24 cellular contexts compared by ENCODE assay signal in the genomic region with DNA sequence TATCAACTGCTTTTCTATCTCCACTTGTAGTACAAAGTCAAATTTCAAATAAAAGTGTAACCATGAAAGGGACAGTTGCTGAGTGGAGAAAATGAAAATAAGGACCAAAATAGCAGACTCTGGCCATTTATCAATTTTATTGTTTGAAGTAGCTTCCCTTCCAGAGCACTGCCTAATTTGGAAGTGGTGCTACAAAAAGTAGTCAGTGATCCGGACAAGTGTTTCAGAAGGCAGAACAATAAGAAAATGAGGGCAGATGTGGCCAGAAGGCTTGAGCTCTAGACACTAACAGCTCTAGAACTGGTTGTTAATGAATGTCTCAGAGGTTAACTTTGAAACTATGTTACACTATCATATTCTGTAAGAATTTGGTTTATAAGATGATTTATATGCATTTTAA. TPM values are rescaled to one million over a fixed set of nuclear protein-coding genes. Genes with fewer than 3 reads are reported as not detected.
A peak's percentile ranks its signal among the peaks of the same experiment; 100 is the strongest.
DNase-seq lines count a peak whose midpoint lies in the region; ATAC-seq, FAIRE-seq and TF ChIP-seq lines count a peak whose summit lies in the region.
"Had no signal": no experiment of that assay in that cellular context is flagged by ENCODE, and none has a peak within 500 bp of the region (broad histone marks: within the 10 kb centered on the region; RNA-seq: fewer than 3 reads in every experiment).

No MANE protein-coding gene starts in this region.

- TF ChIP-seq CTCF in liver (IDR thresholded peaks at IDR 0.05; ENCODE audit: low read depth, low read length, missing input control) (no peak), HepG2 (CRISPR knock-in tag; IDR thresholded peaks at IDR 0.05) (no peak), right lobe of liver (IDR thresholded peaks at IDR 0.05) (no peak), sigmoid colon (IDR thresholded peaks at IDR 0.05) (no peak)

- POLR2A ChIA-PET in HepG2 (lab: Yijun Ruan, JAX), result no interaction called here

- intact Hi-C loops in HepG2 (cut with micrococcal nuclease; ENCODE audit: unreplicated experiment), result no loop called here
- intact Hi-C loops in right lobe of liver (cut with DNase I), result no loop called here
- intact Hi-C loops in sigmoid colon (cut with DNase I), result loop anchor here (2.0 to 5.0 kb wide), 3 partner anchors 50 to 118 kb away; partner anchors contain the start of genes ABCC9 and KCNJ8
- intact Hi-C loops in aorta (cut with DNase I), result no loop called here

- TF ChIP-seq RAD21 in liver (IDR thresholded peaks at IDR 0.05) (no peak), HepG2 (CRISPR knock-in tag; IDR thresholded peaks at IDR 0.05) (no peak)

- in situ Hi-C loops in HepG2 (cut with HindIII; ENCODE audit: extremely low pct_ligation_motif_present, low pct_unique_long_range_greater_than_20kb), result no loop called here

- H3K9me3 ChIP-seq in liver (ENCODE audit: control insufficient read depth in 4 of 4, low read length in 3 of 4) (no peaks in the 10 kb centered on the region), HepG2 (ENCODE audit: low read length) (no peaks in the 10 kb centered on the region), right lobe of liver (no peaks in the 10 kb centered on the region), sigmoid colon (no peaks in the 10 kb centered on the region), aorta (ENCODE audit: control insufficient read depth, low read length) (no peaks in the 10 kb centered on the region)

- H3K79me2 ChIP-seq in HepG2 (ENCODE audit: insufficient read depth, low read length), result no peaks in the 10 kb centered on the region

- H3K4me1 ChIP-seq in liver (ENCODE audit: control insufficient read depth in 4 of 4, insufficient read depth in 4 of 4, low read length in 3 of 4) (peaks cover 5 to 42% (median 22%) of the 10 kb centered on the region in 4 donors), HepG2 (ENCODE audit: insufficient read depth, low read length) (no peaks in the 10 kb centered on the region), right lobe of liver (peaks cover 0 to 21% (median 3%) of the 10 kb centered on the region in 4 donors), sigmoid colon (peaks cover 0 to 65% (median 49%) of the 10 kb centered on the region in 4 donors), aorta (ENCODE audit: control insufficient read depth in 1 of 2, insufficient read depth in 2 of 2, low read length in 2 of 2) (peaks cover 0 to 5% of the 10 kb centered on the region in 2 donors)

- no peak for DNase-seq in HepG2 (ENCODE audit: low spot score)
- no peak for DNase-seq in right lobe of liver
- DNase-seq in sigmoid colon, result no peak
- DNase-seq in aorta, result no peak
- DNase-seq in activated effector memory CD4-positive, alpha-beta T cell treated with anti-CD3 and anti-CD28 coated beads, Interleukin-2, amount 50 U/mL, for 16 hours, result no peak
- no peak for DNase-seq in LoVo (ENCODE audit: low spot score)
- DNase-seq: activated CD4-positive, alpha-beta T cell treated with anti-CD3 and anti-CD28 coated beads, Interleukin-2, amount 10 ng/mL, durations not matched to agents 7 days and 5 days; activated naive CD4-positive, alpha-beta T cell; activated T-cell treated with anti-CD3 and anti-CD28 coated beads, Interleukin-2, amount 50 U/mL, for 48 hours; AML-193; CD4-positive, alpha-beta memory T cell; effector CD8-positive, alpha-beta T cell; foreskin fibroblast; natural killer cell; NCI-H1092; NCI-H187 treated with DMSO at 0.1 percent for 48 hours; NCI-H524 treated with DMSO at 0.1 percent for 48 hours; stimulated activated CD4-positive, alpha-beta T cell treated with anti-CD3 and anti-CD28 coated beads, Interleukin-4, amount 100 ng/mL, for 24 hours; WERI-Rb-1 had no signal

- no peaks in the 10 kb centered on the region for H3K27me3 ChIP-seq in liver (ENCODE audit: control insufficient read depth in 4 of 4, insufficient read depth in 4 of 4, low read length in 3 of 4)
- H3K27me3 ChIP-seq in HepG2 (ENCODE audit: control insufficient read depth in 1 of 2, insufficient read depth in 2 of 2, low read length in 2 of 2), result no peaks in the 10 kb centered on the region
- no peaks in the 10 kb centered on the region for H3K27me3 ChIP-seq in right lobe of liver
- H3K27me3 ChIP-seq in sigmoid colon, result no peaks in the 10 kb centered on the region
- no peaks in the 10 kb centered on the region for H3K27me3 ChIP-seq in aorta (ENCODE audit: control insufficient read depth in 1 of 2, insufficient read depth in 2 of 2, low read length in 1 of 2)

- H3K36me3 ChIP-seq in liver (ENCODE audit: control insufficient read depth in 4 of 4, insufficient read depth in 3 of 4, low read depth in 1 of 4, low read length in 3 of 4), result peaks cover 0 to 7% (median 1%) of the 10 kb centered on the region in 4 donors
- no peaks in the 10 kb centered on the region for H3K36me3 ChIP-seq in HepG2 (replicated peaks in 1 of 2; ENCODE audit: control insufficient read depth in 1 of 2, insufficient read depth in 2 of 2, low read length in 2 of 2)
- H3K36me3 ChIP-seq in right lobe of liver, result no peaks in the 10 kb centered on the region
- H3K36me3 ChIP-seq in sigmoid colon, result no peaks in the 10 kb centered on the region
- H3K36me3 ChIP-seq in aorta (ENCODE audit: control insufficient read depth in 1 of 2, insufficient read depth in 2 of 2, low read length in 1 of 2), result no peaks in the 10 kb centered on the region
- H3K36me3 ChIP-seq: WERI-Rb-1 had no signal

- TF ChIP-seq POLR2A in HepG2 (IDR thresholded peaks at IDR 0.05; ENCODE audit: insufficient read depth in 1 of 2, low read depth in 2 of 2, low read length in 2 of 2) (no peak), right lobe of liver (IDR thresholded peaks at IDR 0.05) (no peak), sigmoid colon (IDR thresholded peaks at IDR 0.05) (no peak)

- peak overlapping the region; percentile 81 to 92 for H3K27ac ChIP-seq in liver (ENCODE audit: low read depth in 1 of 2, low read length in 2 of 2)
- no peak overlapping the region for H3K27ac ChIP-seq in HepG2 (ENCODE audit: extremely low read length, insufficient read depth, low read length)
- H3K27ac ChIP-seq in right lobe of liver, result peak overlapping the region; percentile 71 to 93 (median 90)
- H3K27ac ChIP-seq in sigmoid colon, result peak overlapping the region; percentile 73 to 82 (median 76)
- peak overlapping the region in 1 of 2 donors; percentile 67 for H3K27ac ChIP-seq in aorta (ENCODE audit: low read depth in 1 of 2, low read length in 2 of 2)
- H3K27ac ChIP-seq: WERI-Rb-1 had no signal

- TF ChIP-seq EP300 in HepG2 (IDR thresholded peaks at IDR 0.05; ENCODE audit: low read depth in 2 of 2, low read length in 2 of 2) (no peak), HepG2 (CRISPR knock-in tag; IDR thresholded peaks at IDR 0.05; ENCODE audit: borderline replicate concordance) (no peak), sigmoid colon (IDR thresholded peaks at IDR 0.05) (no peak)

- peak overlapping the region; percentile 1 to 68 (median 61) for H3K4me3 ChIP-seq in liver (ENCODE audit: low read depth in 1 of 3, low read length in 3 of 3)
- H3K4me3 ChIP-seq in HepG2 (replicated peaks in 1 of 3; ENCODE audit: insufficient read depth in 1 of 3, low read depth in 2 of 3, low read length in 3 of 3), result no peak overlapping the region
- H3K4me3 ChIP-seq in right lobe of liver, result peak overlapping the region; percentile 6 to 38 (median 26)
- no peak overlapping the region for H3K4me3 ChIP-seq in sigmoid colon
- H3K4me3 ChIP-seq in aorta (ENCODE audit: low read length in 2 of 2), result no peak overlapping the region

- no TSS peak for BruUV-seq in HepG2 (replicated peaks; lab: Mats Ljungman, UMichigan)

- CTCF ChIA-PET in HepG2 (lab: Yijun Ruan, JAX; ENCODE audit: low intra/inter-chr PET ratio, low total read pairs), result no interaction called here

- no peak overlapping the region for H3K4me2 ChIP-seq in HepG2 (ENCODE audit: low read depth, low read length)

- FAIRE-seq in HepG2 (lab: Jason Lieb, UNC), result no peak
- FAIRE-seq: GM12892, H1 had no signal

- 23% methylated on average over 1 of the region's 1 CpG for WGBS in liver
- WGBS in HepG2 (ENCODE audit: low lambda C conversion rate), result 0% methylated on average over 1 of the region's 1 CpG
- 5% methylated on average over 1 of the region's 1 CpG for WGBS in right lobe of liver (ENCODE audit: insufficient coverage, low coverage, low lambda C conversion rate, missing lambda C conversion rate)
- WGBS in sigmoid colon, 2 donors, result 62 to 82% methylated on average over 1 of the region's 1 CpG
- WGBS in aorta, 2 donors, result 6 to 7% methylated on average over 1 of the region's 1 CpG

- no peaks in the 10 kb centered on the region for H4K20me1 ChIP-seq in HepG2 (ENCODE audit: insufficient read depth, low read length)

- no peak overlapping the region for H2AFZ ChIP-seq in HepG2 (ENCODE audit: low read length)

- peak overlapping the region; percentile 44 to 83 for H3K9ac ChIP-seq in liver (ENCODE audit: low read depth in 1 of 2, low read length in 2 of 2)
- H3K9ac ChIP-seq in HepG2 (ENCODE audit: insufficient read depth, low read depth, low read length), result no peak overlapping the region

- ATAC-seq in HepG2 (no peak), right lobe of liver (peak; percentile 17 to 55 (median 40)), aorta (ENCODE audit: low FRiP score) (peak; percentile 65), GM19023 (IDR thresholded peaks at IDR 0.05; ENCODE audit: unreplicated experiment) (no peak)
- ATAC-seq: natural killer cell; stimulated activated effector memory CD8-positive, alpha-beta T cell treated with anti-CD3 and anti-CD28 coated beads, Interleukin-12 subunit alpha, Interleukin-12 subunit beta, amount 100 ng/mL, for 72 hours had no signal

RNA-seq across cellular contexts. Expression of gene ABCC9, which starts 48.9 kb away (rescaled TPM):
- total RNA-seq in liver (10 to 100 TPM in 1 of 2 donors, 1 to 10 TPM in 1; 2.7 to 55.6 TPM), HepG2 (2016; rRNA removed; fragmentation: Illumina TruSeq; extraction: Trizol) (not detected in 2 replicates), right lobe of liver (10 to 100 TPM; 26.5 to 71.2 (median 37.1) TPM), sigmoid colon (10 to 100 TPM; 28.2 to 39.2 (median 34.0) TPM), aorta (100 to 1,000 TPM in 1 of 2 donors, 10 to 100 TPM in 1; 47.9 to 157 TPM)
- polyA plus RNA-seq in liver (10 to 100 TPM in 1 of 2 donors, 1 to 10 TPM in 1; 9.2 to 12.2 TPM), HepG2 (2011; rRNA removed) (not detected in 2 replicates), sigmoid colon (1 to 10 TPM in 2 of 3 donors, under 1 TPM in 1; 0.23 to 6.0 (median 2.4) TPM), aorta (1 to 10 TPM in 1 of 2 donors, under 1 TPM in 1; 0.69 to 1.1 TPM)
- total RNA-seq in HepG2 (2016; cell fraction: cytosol; rRNA removed; fragmentation: Illumina TruSeq; extraction: Trizol; ENCODE audit: low read depth), result not detected in 2 replicates
- total RNA-seq in HepG2 (2016; cell fraction: insoluble cytoplasmic fraction; rRNA removed; fragmentation: Illumina TruSeq; extraction: Trizol), result not detected in 2 replicates
- not detected in 2 replicates for total RNA-seq in HepG2 (2016; cell fraction: membrane; rRNA removed; fragmentation: Illumina TruSeq; extraction: Trizol)
- total RNA-seq in HepG2 (2016; cell fraction: nucleus; rRNA removed; fragmentation: Illumina TruSeq; extraction: Trizol), result not detected in 2 replicates
- not detected in 2 replicates for polyA plus RNA-seq in HepG2 (2011; cell fraction: cytosol; rRNA removed)
- 0.02 TPM in 1 of 2 replicates, not detected in the other for polyA plus RNA-seq in HepG2 (2011; cell fraction: nucleus; rRNA removed)
- polyA plus RNA-seq in HepG2 (2012), result not detected in 2 replicates
- not detected in 2 replicates for polyA plus RNA-seq in HepG2 (2016; cell fraction: cytosol; fragmentation: Illumina TruSeq; extraction: Trizol; ENCODE audit: low read depth)
- not detected in 2 replicates for polyA plus RNA-seq in HepG2 (2016; cell fraction: insoluble cytoplasmic fraction; fragmentation: Illumina TruSeq; extraction: Trizol; ENCODE audit: low read depth)
- not detected in 2 replicates for polyA plus RNA-seq in HepG2 (2016; cell fraction: membrane; fragmentation: Illumina TruSeq; extraction: Trizol; ENCODE audit: low read depth)
- not detected in 2 replicates for polyA plus RNA-seq in HepG2 (2016; cell fraction: nucleus; fragmentation: Illumina TruSeq; extraction: Trizol; ENCODE audit: insufficient read depth, low read depth)
- 0.04 and 0.07 TPM in 2 replicates for polyA minus RNA-seq in HepG2 (2011; rRNA and poly(A)+ RNA removed; ENCODE audit: low replicate concordance)
- not detected in 2 replicates for polyA minus RNA-seq in HepG2 (2011; cell fraction: cytosol; rRNA and poly(A)+ RNA removed)
- polyA minus RNA-seq in HepG2 (2011; cell fraction: nucleus; rRNA and poly(A)+ RNA removed), result 0.12 and 0.26 TPM in 2 replicates
- total RNA-seq: activated CD4-positive, alpha-beta T cell treated with anti-CD3 and anti-CD28 coated beads, Interleukin-2, amount 10 ng/mL, durations not matched to agents 7 days and 5 days; CD4-positive, alpha-beta memory T cell; H1 had no signal
- polyA plus RNA-seq: CD4-positive, alpha-beta memory T cell had no signal

Comparison
In these comparisons a context has a peak if more than half of its experiments do, and no peak if none do; other contexts are left out.
1. H3K4me3 ChIP-seq: peak in liver (3 of 3) and right lobe of liver (3 of 3); none in HepG2 (0 of 3), sigmoid colon (0 of 4) and aorta (0 of 2).
2. ATAC-seq: peak in right lobe of liver (4 of 4) and aorta (single experiment); none in HepG2 (single experiment) and GM19023 (single experiment).